2 cellular contexts compared by ENCODE assay signal in genomic region chr9:134681061-134681661, GRCh38.
TF ChIP-seq lines count a peak whose summit lies in the region.

No MANE protein-coding gene starts in this region.

TF ChIP-seq in liver, 16 proteins besides CTCF, POLR2A, EP300 and RAD21:
- TF ChIP-seq NR2F2 (IDR thresholded peaks at IDR 0.05), result no peak
- no peak for TF ChIP-seq HNF4A (conservative IDR thresholded peaks at IDR 0.05)
- no peak for TF ChIP-seq YY1 (IDR thresholded peaks at IDR 0.05)
- TF ChIP-seq JUND (IDR thresholded peaks at IDR 0.05), result no peak
- TF ChIP-seq MAX (IDR thresholded peaks at IDR 0.05), result no peak
- TF ChIP-seq ATF3 (IDR thresholded peaks at IDR 0.05), result no peak
- TF ChIP-seq FOXA2 (IDR thresholded peaks at IDR 0.05), result no peak
- no peak for TF ChIP-seq SP1 (IDR thresholded peaks at IDR 0.05)
- TF ChIP-seq TAF1 (conservative IDR thresholded peaks at IDR 0.05), result no peak
- TF ChIP-seq GABPA (IDR thresholded peaks at IDR 0.05 in 1 of 2, conservative IDR thresholded peaks at IDR 0.05 in 1 of 2), result no peak
- TF ChIP-seq RXRA (IDR thresholded peaks at IDR 0.05), result no peak
- no peak for TF ChIP-seq FOXA1 (IDR thresholded peaks at IDR 0.05)
- TF ChIP-seq EGR1 (IDR thresholded peaks at IDR 0.05; ENCODE audit: low read depth in 2 of 2), result no peak
- no peak for TF ChIP-seq HNF4G (IDR thresholded peaks at IDR 0.05)
- no peak for TF ChIP-seq REST (IDR thresholded peaks at IDR 0.05)
- no peak for TF ChIP-seq ZBTB33 (IDR thresholded peaks at IDR 0.05)

TF ChIP-seq in HepG2, 621 proteins besides CTCF, POLR2A, EP300 and RAD21:
- TF ChIP-seq THRA (CRISPR knock-in tag; IDR thresholded peaks at IDR 0.05; ENCODE audit: borderline replicate concordance) (no peak), CENPX (CRISPR knock-in tag; IDR thresholded peaks at IDR 0.05) (no peak), GTF2F1 (IDR thresholded peaks at IDR 0.05; ENCODE audit: low read length) (no peak), FOXC1 (CRISPR knock-in tag; IDR thresholded peaks at IDR 0.05; ENCODE audit: borderline replicate concordance) (no peak), ZKSCAN1 (IDR thresholded peaks at IDR 0.05; ENCODE audit: low read length) (no peak)
